In genomic region chr10:62541811-62542210, GRCh38 we compare ENCODE assay signal across 15 cellular contexts.
DNase-seq lines count a peak whose midpoint lies in the region; ATAC-seq and TF ChIP-seq lines count a peak whose summit lies in the region.
"Had no signal": no experiment of that assay in that cellular context is flagged by ENCODE, and none has a peak within 500 bp of the region (broad histone marks: within the 10 kb centered on the region; RNA-seq: fewer than 3 reads in every experiment).

No MANE protein-coding gene starts in this region.

- POLR2A ChIA-PET in PC-9 (lab: Charles Lee; ENCODE audit: unreplicated experiment): no interaction called here

- no peak overlapping the region for H3K4me2 ChIP-seq in PC-9

- H3K9me2 ChIP-seq in PC-9 (ENCODE audit: insufficient read depth): no peaks in the 10 kb centered on the region

- no peak for TF ChIP-seq CTCF in PC-9 (conservative IDR thresholded peaks at IDR 0.05)

- intact Hi-C loops in left cardiac atrium (cut with DNase I): no loop called here
- intact Hi-C loops in PC-9 (cut with micrococcal nuclease; ENCODE audit: unreplicated experiment): no loop called here

- H3K27me3 Mint-ChIP-seq in IgD-negative memory B cell: peaks cover 2% of the 10 kb centered on the region
- no peaks in the 10 kb centered on the region for H3K27me3 Mint-ChIP-seq in stimulated activated memory B cell treated with anti-CD40 and anti-IgM and Interleukin-4, amounts not matched to agents 10 μg/mL and 1 μg/mL and 100 μg/mL, for 72 hours

- no peaks in the 10 kb centered on the region for H3K79me2 ChIP-seq in PC-9 (ENCODE audit: low read depth)

- ATAC-seq in left cardiac atrium: peak in 1 of 2 donors; percentile 43
- peak; percentile 65 for ATAC-seq in stimulated activated memory B cell treated with anti-CD40 and anti-IgM and Interleukin-4, amounts not matched to agents 10 μg/mL and 1 μg/mL and 100 μg/mL, for 72 hours
- ATAC-seq: activated CD8-positive, alpha-beta memory T cell treated with anti-CD3 and anti-CD28 coated beads, Interleukin-2, amount 10 ng/mL, durations not matched to agents 7 days and 5 days had no signal

- peaks cover 7% of the 10 kb centered on the region for H3K36me3 Mint-ChIP-seq in IgD-negative memory B cell
- H3K36me3 Mint-ChIP-seq in stimulated activated memory B cell treated with anti-CD40 and anti-IgM and Interleukin-4, amounts not matched to agents 10 μg/mL and 1 μg/mL and 100 μg/mL, for 72 hours: peaks cover 6% of the 10 kb centered on the region
- H3K36me3 Mint-ChIP-seq: activated CD8-positive, alpha-beta memory T cell treated with anti-CD3 and anti-CD28 coated beads, Interleukin-2, amount 10 ng/mL, durations not matched to agents 7 days and 5 days had no signal

- H3K9me3 Mint-ChIP-seq in IgD-negative memory B cell: peaks cover under 1 to 14% (median 5%) of the 10 kb centered on the region in 3 donors
- peaks cover 12% of the 10 kb centered on the region for H3K9me3 Mint-ChIP-seq in stimulated activated memory B cell treated with anti-CD40 and anti-IgM and Interleukin-4, amounts not matched to agents 10 μg/mL and 1 μg/mL and 100 μg/mL, for 72 hours

- H3K4me3 ChIP-seq in PC-9 (no peak overlapping the region), SJCRH30 (no peak overlapping the region)

- peak; percentile 22 for DNase-seq in OCI-M1 (lab: John Stamatoyannopoulos, UW)
- DNase-seq in left cardiac atrium: peak; percentile 45
- no peak for DNase-seq in PC-9
- no peak for DNase-seq in SJCRH30
- DNase-seq in middle frontal gyrus (ENCODE audit: extremely low spot score, low spot score): no peak
- DNase-seq: activated CD4-positive, CD25-positive, alpha-beta regulatory T cell treated with anti-CD3 and anti-CD28 coated beads, Interleukin-2, amount 50 U/mL, for 72 hours; activated CD8-positive, alpha-beta memory T cell treated with anti-CD3 and anti-CD28 coated beads, Interleukin-2, amount 10 ng/mL, durations not matched to agents 7 days and 5 days; BE2C; DMS 273 treated with DMSO at 0.1 percent for 48 hours; hippocampal formation; NCI-H1105; occipital lobe; stimulated activated CD4-positive, alpha-beta T cell treated with anti-CD3 and anti-CD28 coated beads, Interleukin-2, amount 100 ng/mL, for 48 hours had no signal

- H3K36me3 ChIP-seq in PC-9 (ENCODE audit: low read depth) (no peaks in the 10 kb centered on the region), SJCRH30 (no peaks in the 10 kb centered on the region)
- H3K36me3 ChIP-seq: BE2C had no signal

- H3F3A ChIP-seq in PC-9 (ENCODE audit: insufficient read depth, low read depth): no peaks in the 10 kb centered on the region

- H4K20me1 ChIP-seq in PC-9 (ENCODE audit: insufficient read depth): no peaks in the 10 kb centered on the region

- H3K4me1 Mint-ChIP-seq in IgD-negative memory B cell: peaks cover 28 to 56% (median 43%) of the 10 kb centered on the region in 3 donors
- peaks cover 50% of the 10 kb centered on the region for H3K4me1 Mint-ChIP-seq in stimulated activated memory B cell treated with anti-CD40 and anti-IgM and Interleukin-4, amounts not matched to agents 10 μg/mL and 1 μg/mL and 100 μg/mL, for 72 hours
- H3K4me1 Mint-ChIP-seq: activated CD8-positive, alpha-beta memory T cell treated with anti-CD3 and anti-CD28 coated beads, Interleukin-2, amount 10 ng/mL, durations not matched to agents 7 days and 5 days had no signal

- CTCF ChIA-PET in PC-9 (lab: Charles Lee): no interaction called here

- no peaks in the 10 kb centered on the region for H3K9me3 ChIP-seq in PC-9 (ENCODE audit: insufficient read depth, low read depth)
- no peaks in the 10 kb centered on the region for H3K9me3 ChIP-seq in SJCRH30 (replicated peaks)
- H3K9me3 ChIP-seq: BE2C had no signal

- H3K4me3 Mint-ChIP-seq in IgD-negative memory B cell: peak overlapping the region in 1 of 4 donors; percentile 65
- no peak overlapping the region for H3K4me3 Mint-ChIP-seq in stimulated activated memory B cell treated with anti-CD40 and anti-IgM and Interleukin-4, amounts not matched to agents 10 μg/mL and 1 μg/mL and 100 μg/mL, for 72 hours
- H3K4me3 Mint-ChIP-seq: activated CD8-positive, alpha-beta memory T cell treated with anti-CD3 and anti-CD28 coated beads, Interleukin-2, amount 10 ng/mL, durations not matched to agents 7 days and 5 days had no signal

- peak overlapping the region in 2 of 3 donors; percentile 68 to 90 for H3K27ac Mint-ChIP-seq in IgD-negative memory B cell
- peak overlapping the region; percentile 41 for H3K27ac Mint-ChIP-seq in stimulated activated memory B cell treated with anti-CD40 and anti-IgM and Interleukin-4, amounts not matched to agents 10 μg/mL and 1 μg/mL and 100 μg/mL, for 72 hours
- H3K27ac Mint-ChIP-seq: activated CD8-positive, alpha-beta memory T cell treated with anti-CD3 and anti-CD28 coated beads, Interleukin-2, amount 10 ng/mL, durations not matched to agents 7 days and 5 days had no signal

- H3K27me3 ChIP-seq in PC-9 (ENCODE audit: insufficient read depth, low read depth) (no peaks in the 10 kb centered on the region), SJCRH30 (no peaks in the 10 kb centered on the region)
- H3K27me3 ChIP-seq: BE2C had no signal

- H3K4me1 ChIP-seq in PC-9 (replicated peaks; ENCODE audit: insufficient read depth) (no peaks in the 10 kb centered on the region), SJCRH30 (no peaks in the 10 kb centered on the region)
- H3K4me1 ChIP-seq: BE2C had no signal

- no TSS peak for BruUV-seq in PC-9 (replicated peaks; lab: Mats Ljungman, UMichigan)

- H3K27ac ChIP-seq in PC-9 (no peak overlapping the region), SJCRH30 (no peak overlapping the region)

- H2AFZ ChIP-seq in PC-9: no peak overlapping the region

Comparison
In these comparisons a context has a peak if more than half of its experiments do, and no peak if none do; other contexts are left out.
1. DNase-seq: peak in OCI-M1 (single experiment) and left cardiac atrium (single experiment); none in PC-9 (0 of 2), SJCRH30 (0 of 2) and middle frontal gyrus (single experiment).